ENCODE assay signal across 10 cellular contexts in genomic region chr16:57358527-57359095, GRCh38. TPM values are rescaled to one million over a fixed set of nuclear protein-coding genes. Genes with fewer than 3 reads are reported as not detected.
DNase-seq lines count a peak whose midpoint lies in the region; ATAC-seq, FAIRE-seq and TF ChIP-seq lines count a peak whose summit lies in the region.
"Had no signal": no experiment of that assay in that cellular context is flagged by ENCODE, and none has a peak within 500 bp of the region (broad histone marks: within the 10 kb centered on the region; RNA-seq: fewer than 3 reads in every experiment).

A gene with protein sequence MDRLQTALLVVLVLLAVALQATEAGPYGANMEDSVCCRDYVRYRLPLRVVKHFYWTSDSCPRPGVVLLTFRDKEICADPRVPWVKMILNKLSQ (plus strand): TSS chr16:57358783. CDS start chr16:57358817, 34 bp downstream.

- no peak for FAIRE-seq in urothelium cell line (lab: Jason Lieb, UNC)
- no peak for FAIRE-seq in small intestine (lab: Jason Lieb, UNC)

- peaks cover 2 to 7% of the 10 kb centered on the region in 2 donors for H3K27me3 Mint-ChIP-seq in CD8-positive, alpha-beta memory T cell
- H3K27me3 Mint-ChIP-seq in chondrocyte (ENCODE audit: low read depth): peaks cover 16% of the 10 kb centered on the region

- no peak within 1 kb of the TSS for H3K4me3 ChIP-seq in CD8-positive, alpha-beta memory T cell (ENCODE audit: low read length)
- H3K4me3 ChIP-seq in small intestine (ENCODE audit: low read depth in 1 of 2, low read length in 2 of 2): no peak within 1 kb of the TSS

- TF ChIP-seq CTCF in chondrocyte (IDR thresholded peaks at IDR 0.05): no peak

- H3K9me3 ChIP-seq in CD8-positive, alpha-beta memory T cell (ENCODE audit: low read length): no peaks in the 10 kb centered on the region
- no peaks in the 10 kb centered on the region for H3K9me3 ChIP-seq in small intestine (ENCODE audit: control insufficient read depth, low read depth)

- H3K9me3 Mint-ChIP-seq in CD8-positive, alpha-beta memory T cell: no peaks in the 10 kb centered on the region
- H3K9me3 Mint-ChIP-seq in chondrocyte (ENCODE audit: low read depth): no peaks in the 10 kb centered on the region

- WGBS in small intestine, 3 donors: 77 to 82% (median 80%) methylated on average over 9 of the region's 9 CpGs

- CTCF ChIA-PET in CD8-positive, alpha-beta memory T cell (lab: Charles Lee): no interaction called here

- no peak for DNase-seq in CD8-positive, alpha-beta memory T cell
- DNase-seq in chondrocyte (ENCODE audit: low spot score) (peak; percentile 57), urothelium cell line (ENCODE audit: low spot score) (no peak), NCI-H1694 (lab: John Stamatoyannopoulos, UW) (no peak), small intestine (no peak), NCI-H446 (lab: John Stamatoyannopoulos, UW) (no peak)
- DNase-seq: activated T-cell treated with anti-CD3 and anti-CD28 coated beads for 4 hours, EL had no signal

- POLR2A ChIA-PET in CD8-positive, alpha-beta memory T cell (lab: Charles Lee): no interaction called here

- no peaks in the 10 kb centered on the region for H3K27me3 ChIP-seq in CD8-positive, alpha-beta memory T cell (ENCODE audit: insufficient read depth, low read length, poor library complexity, severe bottlenecking)
- no peaks in the 10 kb centered on the region for H3K27me3 ChIP-seq in small intestine (ENCODE audit: control insufficient read depth in 2 of 2, insufficient read depth in 2 of 2, low read length in 2 of 2)

- H3K36me3 ChIP-seq in CD8-positive, alpha-beta memory T cell (ENCODE audit: insufficient read depth, low read length): no peaks in the 10 kb centered on the region
- no peaks in the 10 kb centered on the region for H3K36me3 ChIP-seq in small intestine (ENCODE audit: control insufficient read depth in 2 of 2, insufficient read depth in 2 of 2, low read length in 2 of 2)

- H3K27ac Mint-ChIP-seq in CD8-positive, alpha-beta memory T cell: peak within 1 kb of the TSS in 4 of 8 donors; percentile 35 to 77 (median 45)
- H3K27ac Mint-ChIP-seq in chondrocyte (ENCODE audit: unreplicated experiment): peak within 1 kb of the TSS; percentile 5

- no peaks in the 10 kb centered on the region for H3K4me1 ChIP-seq in CD8-positive, alpha-beta memory T cell (ENCODE audit: insufficient read depth, low read length)
- no peaks in the 10 kb centered on the region for H3K4me1 ChIP-seq in small intestine (ENCODE audit: control insufficient read depth in 2 of 2, insufficient read depth in 1 of 2, low read depth in 1 of 2, low read length in 1 of 2)

- no peaks in the 10 kb centered on the region for H3K36me3 Mint-ChIP-seq in CD8-positive, alpha-beta memory T cell
- H3K36me3 Mint-ChIP-seq in chondrocyte (ENCODE audit: low read depth): peaks cover 3% of the 10 kb centered on the region

- H3K4me1 Mint-ChIP-seq in CD8-positive, alpha-beta memory T cell: no peaks in the 10 kb centered on the region
- no peaks in the 10 kb centered on the region for H3K4me1 Mint-ChIP-seq in chondrocyte (ENCODE audit: low read depth)

- H3K27ac ChIP-seq in CD8-positive, alpha-beta memory T cell (ENCODE audit: low read depth, low read length): no peak within 1 kb of the TSS
- H3K27ac ChIP-seq in small intestine (ENCODE audit: low read depth in 1 of 2, low read length in 1 of 2): no peak within 1 kb of the TSS

- H3K4me3 Mint-ChIP-seq in CD8-positive, alpha-beta memory T cell: no peak within 1 kb of the TSS
- H3K4me3 Mint-ChIP-seq in chondrocyte (ENCODE audit: unreplicated experiment): no peak within 1 kb of the TSS

- ATAC-seq in GM18868 (IDR thresholded peaks at IDR 0.05; ENCODE audit: unreplicated experiment) (peak; percentile 74), HG03196 (IDR thresholded peaks at IDR 0.05; ENCODE audit: unreplicated experiment) (peak; percentile 50)

RNA-seq across cellular contexts. Expression of the gene that starts here (rescaled TPM):
- 10 to 100 TPM; 49.5 to 52.6 TPM for total RNA-seq in CD8-positive, alpha-beta memory T cell
- polyA plus RNA-seq in CD8-positive, alpha-beta memory T cell: not detected
- total RNA-seq in chondrocyte: not detected in 3 replicates
- polyA plus RNA-seq in small intestine: under 1 TPM in 1 of 3 donors, not detected in 2; 0.16 TPM

Comparison
In these comparisons a context has a peak if more than half of its experiments do, and no peak if none do; other contexts are left out.
1. RNA of the gene that starts here (total RNA-seq): 49.5 to 52.6 TPM in CD8-positive, alpha-beta memory T cell; not detected in chondrocyte; every median in the first group is over 10 times any median in the second.
2. Peak in DNase-seq in chondrocyte; RNA of the gene not detected or under 1 TPM.